In genomic region chr20:47465335-47466090, GRCh38 we compare ENCODE assay signal across 1 cellular context.
TF ChIP-seq lines count a peak whose summit lies in the region.

No MANE protein-coding gene starts in this region.

TF ChIP-seq in GM23338, 12 proteins besides CTCF, POLR2A, EP300 and RAD21 (continued from another document):
- no peak for TF ChIP-seq ZNF462 (CRISPR knock-in tag; IDR thresholded peaks at IDR 0.05)
- TF ChIP-seq REST (IDR thresholded peaks at IDR 0.05; ENCODE audit: unreplicated experiment): no peak
- TF ChIP-seq STAT1 (IDR thresholded peaks at IDR 0.05; ENCODE audit: unreplicated experiment): no peak
- TF ChIP-seq JUNB (IDR thresholded peaks at IDR 0.05; ENCODE audit: unreplicated experiment): no peak
- TF ChIP-seq EZH2 (IDR thresholded peaks at IDR 0.05; ENCODE audit: low read depth, unreplicated experiment): no peak
- TF ChIP-seq EZH2phosphoT487 (IDR thresholded peaks at IDR 0.05; ENCODE audit: unreplicated experiment): no peak
